ENCODE assay signal across 20 cellular contexts in the genomic region with DNA sequence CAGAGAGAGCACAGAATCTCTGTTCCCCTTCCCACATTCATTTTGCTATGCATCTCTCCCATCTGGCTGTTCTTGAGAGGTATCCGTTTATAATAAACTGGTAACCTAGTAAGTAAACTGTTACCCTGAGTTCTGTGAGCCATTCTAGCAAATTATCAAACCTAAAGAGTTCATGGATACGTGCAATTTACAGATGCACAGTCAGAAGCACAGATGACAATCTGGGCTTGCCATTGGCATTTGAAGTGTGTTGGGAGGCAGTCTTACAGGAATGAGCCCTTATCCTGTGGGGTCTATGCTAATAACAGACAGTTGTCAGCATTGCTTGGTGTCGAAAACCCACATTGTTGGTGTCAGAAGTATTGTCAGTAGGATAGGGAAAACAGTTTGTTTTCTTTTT.
A peak's percentile ranks its signal among the peaks of the same experiment; 100 is the strongest.
DNase-seq lines count a peak whose midpoint lies in the region; ATAC-seq and TF ChIP-seq lines count a peak whose summit lies in the region.
"Had no signal": no experiment of that assay in that cellular context is flagged by ENCODE, and none has a peak within 500 bp of the region (broad histone marks: within the 10 kb centered on the region; RNA-seq: fewer than 3 reads in every experiment).

No MANE protein-coding gene starts in this region.

- H3K36me3 Mint-ChIP-seq in H9 (ENCODE audit: insufficient read depth in 1 of 3, low read depth in 3 of 3) = peaks cover 9 to 40% (median 16%) of the 10 kb centered on the region in 3 experiments; a peak in 5 of 7 replicates
- no peaks in the 10 kb centered on the region for H3K36me3 Mint-ChIP-seq in CD4-positive, alpha-beta T cell (ENCODE audit: low read depth)
- H3K36me3 Mint-ChIP-seq: CD14-positive monocyte; CD8-positive, alpha-beta T cell had no signal

- no peaks in the 10 kb centered on the region for H3K27me3 Mint-ChIP-seq in H9 (ENCODE audit: low read depth)
- no peaks in the 10 kb centered on the region for H3K27me3 Mint-ChIP-seq in CD4-positive, alpha-beta T cell

- peaks cover 11 to 22% of the 10 kb centered on the region in 2 experiments for H3K9me3 Mint-ChIP-seq in H9
- no peaks in the 10 kb centered on the region for H3K9me3 Mint-ChIP-seq in CD4-positive, alpha-beta T cell

- H3K9me3 ChIP-seq in H9 (ENCODE audit: control insufficient read depth, low read depth, low read length) (no peaks in the 10 kb centered on the region), Loucy (ENCODE audit: insufficient read depth, low read depth, low read length) (no peaks in the 10 kb centered on the region; the same call in 1 of the 2 replicates), iPS-20b (ENCODE audit: insufficient read depth, low read depth, low read length) (peaks cover 3% of the 10 kb centered on the region; the same call in 1 of the 2 replicates), upper lobe of right lung (no peaks in the 10 kb centered on the region)
- H3K9me3 ChIP-seq in CD4-positive, alpha-beta T cell (ENCODE audit: control insufficient read depth, low read length) = no peaks in the 10 kb centered on the region
- H3K9me3 ChIP-seq: A549, HAP-1 had no signal

- no peak overlapping the region for H3K23ac ChIP-seq in H9 (ENCODE audit: insufficient read length, low read depth, low read length)

- no CpG with 5 or more reads among the region's 3 CpGs for WGBS in H9 (ENCODE audit: extremely low coverage, insufficient read length, low lambda C conversion rate)

- no peak overlapping the region for H2BK20ac ChIP-seq in H9 (ENCODE audit: low read depth, low read length, poor library complexity, severe bottlenecking)

- H3K4me3 ChIP-seq in Loucy (ENCODE audit: low read length, poor library complexity, severe bottlenecking) (no peak overlapping the region), iPS-20b (ENCODE audit: low read length) (peak overlapping the region; percentile 6; the same call in 1 of the 2 replicates), upper lobe of right lung (no peak overlapping the region)
- H3K4me3 ChIP-seq: A549, HAP-1 had no signal

- peak overlapping the region; percentile 1 for H3K27ac ChIP-seq in H9 (ENCODE audit: insufficient read length, low read depth, low read length)
- H3K27ac ChIP-seq in iPS-20b (ENCODE audit: low read length) = peak overlapping the region; percentile 27
- no peak overlapping the region for H3K27ac ChIP-seq in CD4-positive, alpha-beta T cell (ENCODE audit: low read depth, low read length)
- no peak overlapping the region for H3K27ac ChIP-seq in upper lobe of right lung
- H3K27ac ChIP-seq: 22Rv1, HL-60, KMS-11 had no signal

- H3K36me3 ChIP-seq in Loucy (ENCODE audit: insufficient read depth, low read length) (no peaks in the 10 kb centered on the region), iPS-20b (ENCODE audit: insufficient read depth, low read depth, low read length) (no peaks in the 10 kb centered on the region), upper lobe of right lung (no peaks in the 10 kb centered on the region)
- H3K36me3 ChIP-seq: HAP-1 had no signal

- H3K14ac ChIP-seq in H9 (ENCODE audit: insufficient read depth, low read length) = no peak overlapping the region

- H3F3A ChIP-seq in Loucy (ENCODE audit: low read depth) = no peaks in the 10 kb centered on the region

- DNase-seq in DMS53 (lab: John Stamatoyannopoulos, UW) (peak; percentile 24), DMS53 treated with DMSO at 0.1 percent for 48 hours (lab: John Stamatoyannopoulos, UW; ENCODE audit: unreplicated experiment) (no peak), H9 (no peak), upper lobe of right lung (no peak), SHP77 treated with DMSO at 0.1 percent for 48 hours (lab: John Stamatoyannopoulos, UW) (no peak)
- DNase-seq in CD4-positive, alpha-beta T cell = no peak
- DNase-seq: AML-193, DMS 273 treated with DMSO at 0.1 percent for 48 hours, DMS79 treated with DMSO at 0.1 percent for 48 hours, EL, GOT3 had no signal

- H3K79me2 ChIP-seq in H9 (ENCODE audit: insufficient read depth, low read length) (no peaks in the 10 kb centered on the region), Loucy (ENCODE audit: insufficient read depth, low read length) (no peaks in the 10 kb centered on the region)

- TF ChIP-seq CTCF in H9 (conservative IDR thresholded peaks at IDR 0.05) (no peak), Loucy (conservative IDR thresholded peaks at IDR 0.05; ENCODE audit: low read length) (no peak), upper lobe of right lung (IDR thresholded peaks at IDR 0.05) (no peak)
- no peak for TF ChIP-seq CTCF in CD4-positive, alpha-beta T cell (IDR thresholded peaks at IDR 0.05)

- no peak overlapping the region for H2AK5ac ChIP-seq in H9 (ENCODE audit: insufficient read length, low read length)

- H3K56ac ChIP-seq in H9 (ENCODE audit: insufficient read length, low read depth, low read length) = no peak overlapping the region

- peaks cover 19 to 20% of the 10 kb centered on the region in 2 experiments for H3K4me1 Mint-ChIP-seq in H9
- no peaks in the 10 kb centered on the region for H3K4me1 Mint-ChIP-seq in CD4-positive, alpha-beta T cell (ENCODE audit: low read depth)
- H3K4me1 Mint-ChIP-seq: CD14-positive monocyte had no signal

- no peaks in the 10 kb centered on the region for H4K20me1 ChIP-seq in H9 (ENCODE audit: control insufficient read depth, insufficient read depth, insufficient read length)
- no peaks in the 10 kb centered on the region for H4K20me1 ChIP-seq in Loucy (ENCODE audit: insufficient read depth, low read length, poor library complexity, severe bottlenecking)

- H3K4me2 ChIP-seq in H9 (ENCODE audit: insufficient read depth, insufficient read length, low read length) (no peak overlapping the region), Loucy (ENCODE audit: low read depth, low read length, poor library complexity, severe bottlenecking) (no peak overlapping the region)
- H3K4me2 ChIP-seq: A549 had no signal

- intact Hi-C loops in CD4-positive, alpha-beta T cell (cut with DNase I, micrococcal nuclease) = no loop called here
- intact Hi-C loops in upper lobe of right lung (cut with DNase I) = no loop called here

- H3K4ac ChIP-seq in H9 (ENCODE audit: low read depth, low read length) = no peak overlapping the region

- H3K18ac ChIP-seq in H9 (ENCODE audit: insufficient read length, low read depth, low read length) = no peak overlapping the region

- no peak overlapping the region for H2BK12ac ChIP-seq in H9 (ENCODE audit: insufficient read length, low read depth, low read length)

- H2BK120ac ChIP-seq in H9 (ENCODE audit: low read depth, low read length, poor library complexity, severe bottlenecking) = no peak overlapping the region

- H2AFZ ChIP-seq in H9 (ENCODE audit: low read length) (no peak overlapping the region), Loucy (ENCODE audit: low read length) (peak overlapping the region; percentile 80; the same call in 1 of the 2 replicates)

- no peak overlapping the region for H4K91ac ChIP-seq in H9 (ENCODE audit: insufficient read length, low read depth, low read length)

- CTCF ChIA-PET in CD4-positive, alpha-beta T cell (lab: Charles Lee) = no interaction called here

- no peak overlapping the region for H2BK5ac ChIP-seq in H9 (ENCODE audit: insufficient read length, low read length)

- H3K9ac ChIP-seq in H9 (ENCODE audit: extremely low read depth, insufficient read length, low read length) (no peak overlapping the region), Loucy (ENCODE audit: low read depth, low read length, poor library complexity, severe bottlenecking) (no peak overlapping the region), iPS-20b (ENCODE audit: low read depth, low read length) (peak overlapping the region; percentile 14; the same call in 1 of the 2 replicates)
- H3K9ac ChIP-seq: KMS-11 had no signal

- H2BK15ac ChIP-seq in H9 (ENCODE audit: low read depth, low read length) = no peak overlapping the region

- no peak overlapping the region for H3T11ph ChIP-seq in H9 (ENCODE audit: low read length)

- no peaks in the 10 kb centered on the region for H3K23me2 ChIP-seq in H9 (ENCODE audit: insufficient read length, low read depth, low read length, poor library complexity, severe bottlenecking)

- H4K5ac ChIP-seq in H9 (ENCODE audit: insufficient read length, low read depth, low read length) = no peak overlapping the region

- no peak for ATAC-seq in CD4-positive, alpha-beta T cell (ENCODE audit: poor library complexity)
- no peak for ATAC-seq in upper lobe of right lung
- ATAC-seq: A549; CD8-positive, alpha-beta T cell had no signal

- H3K4me3 Mint-ChIP-seq in H9 = no peak overlapping the region
- H3K4me3 Mint-ChIP-seq in CD4-positive, alpha-beta T cell = no peak overlapping the region
- H3K4me3 Mint-ChIP-seq: CD14-positive monocyte; CD8-positive, alpha-beta T cell had no signal

- no peaks in the 10 kb centered on the region for H3K9me2 ChIP-seq in Loucy (replicated peaks; ENCODE audit: low read depth, low read length)

- H3K27me3 ChIP-seq in H9 (ENCODE audit: insufficient read depth, low read length) = no peaks in the 10 kb centered on the region
- no peaks in the 10 kb centered on the region for H3K27me3 ChIP-seq in Loucy (ENCODE audit: insufficient read depth, low read length, poor library complexity, severe bottlenecking)
- no peaks in the 10 kb centered on the region for H3K27me3 ChIP-seq in iPS-20b (ENCODE audit: insufficient read depth, low read length)
- no peaks in the 10 kb centered on the region for H3K27me3 ChIP-seq in CD4-positive, alpha-beta T cell (ENCODE audit: control insufficient read depth, insufficient read depth, low read length)
- no peaks in the 10 kb centered on the region for H3K27me3 ChIP-seq in upper lobe of right lung

- peaks cover 3% of the 10 kb centered on the region; the same call in 1 of the 2 replicates for H3K4me1 ChIP-seq in H9 (ENCODE audit: insufficient read depth, low read length)
- peaks cover 7% of the 10 kb centered on the region for H3K4me1 ChIP-seq in Loucy (ENCODE audit: insufficient read depth, low read length, poor library complexity, severe bottlenecking)
- peaks cover 14% of the 10 kb centered on the region; the same call in 1 of the 2 replicates for H3K4me1 ChIP-seq in iPS-20b (ENCODE audit: insufficient read depth, low read length)
- no peaks in the 10 kb centered on the region for H3K4me1 ChIP-seq in upper lobe of right lung
- H3K4me1 ChIP-seq: A549, HAP-1 had no signal

- no peaks in the 10 kb centered on the region for H3K79me1 ChIP-seq in H9 (ENCODE audit: insufficient read depth, low read depth, low read length, poor library complexity, severe bottlenecking)

- POLR2A ChIA-PET in CD4-positive, alpha-beta T cell (lab: Charles Lee) = interaction anchor here (0.7 kb wide), 1 partner anchor 171 kb away, joined by 3 read pairs; no protein-coding TSS in a partner anchor

- no peak overlapping the region for H4K8ac ChIP-seq in H9 (replicated peaks; ENCODE audit: insufficient read length, low read depth, low read length)

- H3K27ac Mint-ChIP-seq in H9 = no peak overlapping the region; a peak in 3 of 7 replicates
- no peak overlapping the region for H3K27ac Mint-ChIP-seq in CD4-positive, alpha-beta T cell
- H3K27ac Mint-ChIP-seq: CD14-positive monocyte; CD8-positive, alpha-beta T cell had no signal

Comparison
In these comparisons a context has a peak if more than half of its experiments do, and no peak if none do; other contexts are left out.
1. H3K27ac ChIP-seq: peak in H9 (single experiment) and iPS-20b (single experiment); none in CD4-positive, alpha-beta T cell (single experiment) and upper lobe of right lung (single experiment).